In genomic region chr17:78184868-78185267, GRCh38 we compare ENCODE assay signal across 1 cellular context.
TF ChIP-seq lines count a peak whose summit lies in the region.

No MANE protein-coding gene starts in this region.

TF ChIP-seq in HepG2, 621 proteins besides CTCF, POLR2A, EP300 and RAD21:
- TF ChIP-seq CREB1 (IDR thresholded peaks at IDR 0.05) = no peak
- TF ChIP-seq CREB1 (CRISPR knock-in tag; IDR thresholded peaks at IDR 0.05) = no peak
- 0 out of 2 replicates have a peak, but pooled peaks have one; percentile 26 for TF ChIP-seq TBX2 (CRISPR knock-in tag; IDR thresholded peaks at IDR 0.05; ENCODE audit: borderline replicate concordance)
- peak; percentile 37; the same call in 1 of the 2 replicates for TF ChIP-seq EED (CRISPR knock-in tag; IDR thresholded peaks at IDR 0.05)
- TF ChIP-seq ZFP41 (CRISPR knock-in tag; IDR thresholded peaks at IDR 0.05; ENCODE audit: borderline replicate concordance) = no peak
- 0 out of 2 replicates have a peak, but pooled peaks have one; percentile 38 for TF ChIP-seq ZNF788 (CRISPR knock-in tag; IDR thresholded peaks at IDR 0.05; ENCODE audit: borderline replicate concordance)
TF ChIP-seq in HepG2: peak in this region for 3.
